ENCODE assay signal across 14 cellular contexts in the genomic region with DNA sequence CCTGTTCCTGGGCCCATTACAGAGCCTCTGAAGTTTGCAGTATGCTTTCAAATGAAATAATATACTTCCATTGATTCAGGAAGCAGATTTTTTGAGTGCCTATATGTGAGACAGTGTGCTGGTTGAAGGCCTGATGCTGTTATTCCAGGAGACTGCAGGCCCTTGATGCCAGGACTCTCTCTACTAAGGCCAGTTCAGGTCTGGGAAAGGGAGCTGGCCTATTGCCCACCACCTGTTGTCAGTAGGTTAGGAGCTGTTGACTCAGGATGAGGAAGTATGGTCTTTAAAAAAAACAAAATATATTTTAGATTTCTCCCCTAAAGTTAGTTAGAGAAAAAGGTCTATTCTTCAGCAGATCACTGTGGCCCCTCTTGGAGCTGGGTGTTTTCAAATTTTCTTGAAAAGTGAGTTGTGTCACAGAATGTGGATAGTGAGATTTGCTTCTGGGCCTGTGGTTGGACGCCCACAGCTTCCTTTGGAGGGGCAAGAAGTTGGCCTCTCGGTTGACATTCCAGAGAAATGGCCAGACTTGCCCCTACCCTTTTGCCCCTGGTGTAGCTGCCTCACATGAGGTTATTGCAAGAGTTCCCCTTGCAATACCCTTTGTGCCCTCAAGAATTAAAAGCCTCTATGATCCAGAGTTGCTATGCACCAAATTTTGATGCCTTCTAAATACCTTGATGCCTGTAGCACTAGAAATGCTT. TPM values are rescaled to one million over a fixed set of nuclear protein-coding genes. Genes with fewer than 3 reads are reported as not detected.
DNase-seq lines count a peak whose midpoint lies in the region; ATAC-seq, FAIRE-seq and TF ChIP-seq lines count a peak whose summit lies in the region.
"Had no signal": no experiment of that assay in that cellular context is flagged by ENCODE, and none has a peak within 500 bp of the region (broad histone marks: within the 10 kb centered on the region; RNA-seq: fewer than 3 reads in every experiment).

No MANE protein-coding gene starts in this region.

- no peaks in the 10 kb centered on the region for H3K9me3 Mint-ChIP-seq in activated naive CD4-positive, alpha-beta T cell treated with anti-CD3 and anti-CD28 coated beads, Interleukin-2, amount 50 U/mL, for 24 hours
- H3K9me3 Mint-ChIP-seq: nephron had no signal

- 96% methylated on average over 2 of the region's 2 CpGs for WGBS in HepG2 (ENCODE audit: low lambda C conversion rate)
- WGBS in suprapubic skin, result 52% methylated on average over 2 of the region's 2 CpGs

- peaks cover 2% of the 10 kb centered on the region for H3K36me3 Mint-ChIP-seq in activated naive CD4-positive, alpha-beta T cell treated with anti-CD3 and anti-CD28 coated beads, Interleukin-2, amount 50 U/mL, for 24 hours

- H4K20me1 ChIP-seq in HepG2 (ENCODE audit: insufficient read depth, low read length), result peaks cover 24% of the 10 kb centered on the region

- POLR2A ChIA-PET in HepG2 (lab: Yijun Ruan, JAX), result interaction anchor here (0.7 to 3.1 kb wide), 7 partner anchors 9 to 148 kb away, joined by 3 to 24 read pairs (median 4); a partner anchor contains a TSS

- ATAC-seq in HepG2, result no peak

- H3K4me3 Mint-ChIP-seq in activated naive CD4-positive, alpha-beta T cell treated with anti-CD3 and anti-CD28 coated beads, Interleukin-2, amount 50 U/mL, for 24 hours, result no peak overlapping the region
- H3K4me3 Mint-ChIP-seq: nephron had no signal

- CTCF ChIA-PET in HepG2 (lab: Yijun Ruan, JAX; ENCODE audit: low intra/inter-chr PET ratio, low total read pairs), result interaction anchor here (1.0 kb wide), 1 partner anchor 134 kb away, joined by 3 read pairs; no protein-coding TSS in a partner anchor

- no peak for TF ChIP-seq RAD21 in HepG2 (CRISPR knock-in tag; IDR thresholded peaks at IDR 0.05)

- H3K27me3 ChIP-seq in HepG2 (ENCODE audit: control insufficient read depth in 1 of 2, insufficient read depth in 2 of 2, low read length in 2 of 2) (no peaks in the 10 kb centered on the region), suprapubic skin (no peaks in the 10 kb centered on the region), breast epithelium (no peaks in the 10 kb centered on the region)

- DNase-seq in activated naive CD4-positive, alpha-beta T cell treated with anti-CD3 and anti-CD28 coated beads, Interleukin-2, amount 50 U/mL, for 16 hours, result no peak
- DNase-seq in SK-MEL-5 (ENCODE audit: low read depth, low spot score) (peak; percentile 3), HepG2 (ENCODE audit: low spot score) (no peak), suprapubic skin (ENCODE audit: low spot score in 2 of 2) (peak in 1 of 2 donors; percentile 67), breast epithelium (ENCODE audit: low spot score in 2 of 2) (no peak), NK-92 (lab: John Stamatoyannopoulos, UW; ENCODE audit: unreplicated experiment) (no peak), SKM-1 treated with dmso at 0.1 percent for 144 hours (lab: John Stamatoyannopoulos, UW; ENCODE audit: unreplicated experiment) (no peak)
- DNase-seq: SHP77 treated with DMSO at 0.1 percent for 48 hours; stimulated activated CD4-positive, alpha-beta T cell treated with anti-CD3 and anti-CD28 coated beads, Interleukin-4, amount 100 ng/mL, for 24 hours; trophoblast cell had no signal

- peaks cover 35% of the 10 kb centered on the region for H3K4me1 Mint-ChIP-seq in activated naive CD4-positive, alpha-beta T cell treated with anti-CD3 and anti-CD28 coated beads, Interleukin-2, amount 50 U/mL, for 24 hours

- no peaks in the 10 kb centered on the region for H3K27me3 Mint-ChIP-seq in activated naive CD4-positive, alpha-beta T cell treated with anti-CD3 and anti-CD28 coated beads, Interleukin-2, amount 50 U/mL, for 24 hours

- no peak overlapping the region for H3K4me2 ChIP-seq in HepG2 (ENCODE audit: low read depth, low read length)

- H3K36me3 ChIP-seq in HepG2 (replicated peaks in 1 of 2; ENCODE audit: control insufficient read depth in 1 of 2, insufficient read depth in 2 of 2, low read length in 2 of 2), result peaks cover 38 to 74% of the 10 kb centered on the region in 2 experiments
- peaks cover 45% of the 10 kb centered on the region for H3K36me3 ChIP-seq in suprapubic skin
- H3K36me3 ChIP-seq in breast epithelium, result no peaks in the 10 kb centered on the region

- H3K4me3 ChIP-seq in HepG2 (replicated peaks in 1 of 3; ENCODE audit: insufficient read depth in 1 of 3, low read depth in 2 of 3, low read length in 3 of 3), result no peak overlapping the region
- no peak overlapping the region for H3K4me3 ChIP-seq in suprapubic skin
- no peak overlapping the region for H3K4me3 ChIP-seq in breast epithelium

- no peak for TF ChIP-seq EP300 in HepG2 (IDR thresholded peaks at IDR 0.05; ENCODE audit: low read depth in 2 of 2, low read length in 2 of 2)
- TF ChIP-seq EP300 in HepG2 (CRISPR knock-in tag; IDR thresholded peaks at IDR 0.05; ENCODE audit: borderline replicate concordance), result no peak
- TF ChIP-seq EP300 in suprapubic skin (IDR thresholded peaks at IDR 0.05), result no peak

- H3K9me3 ChIP-seq in HepG2 (ENCODE audit: low read length), result no peaks in the 10 kb centered on the region
- no peaks in the 10 kb centered on the region for H3K9me3 ChIP-seq in suprapubic skin
- H3K9me3 ChIP-seq in breast epithelium, result no peaks in the 10 kb centered on the region

- no peaks in the 10 kb centered on the region for H3K79me2 ChIP-seq in HepG2 (ENCODE audit: insufficient read depth, low read length)

- H3K4me1 ChIP-seq in HepG2 (ENCODE audit: insufficient read depth, low read length) (peaks cover 23% of the 10 kb centered on the region), suprapubic skin (peaks cover 23% of the 10 kb centered on the region), breast epithelium (no peaks in the 10 kb centered on the region)

- BruUV-seq in HepG2 (replicated peaks; lab: Mats Ljungman, UMichigan), result no TSS peak

- H2AFZ ChIP-seq in HepG2 (ENCODE audit: low read length), result no peak overlapping the region

- TF ChIP-seq POLR2A in HepG2 (IDR thresholded peaks at IDR 0.05; ENCODE audit: insufficient read depth in 1 of 2, low read depth in 2 of 2, low read length in 2 of 2) (no peak), suprapubic skin (IDR thresholded peaks at IDR 0.05) (no peak), breast epithelium (IDR thresholded peaks at IDR 0.05) (no peak)

- H3K27ac Mint-ChIP-seq in activated naive CD4-positive, alpha-beta T cell treated with anti-CD3 and anti-CD28 coated beads, Interleukin-2, amount 50 U/mL, for 24 hours, result peak overlapping the region; percentile 77
- H3K27ac Mint-ChIP-seq: nephron had no signal

- intact Hi-C loops in HepG2 (cut with micrococcal nuclease; ENCODE audit: unreplicated experiment), result loop anchor here (2.0 to 5.0 kb wide), 2 partner anchors 36 to 235 kb away; no protein-coding TSS in a partner anchor
- intact Hi-C loops in breast epithelium (cut with DNase I; ENCODE audit: low total_unique reads), result no loop called here

- in situ Hi-C loops in SK-MEL-5 (cut with HindIII; ENCODE audit: low pct_unique_long_range_greater_than_20kb, low sequenced_read_pairs), result no loop called here
- in situ Hi-C loops in HepG2 (cut with HindIII; ENCODE audit: extremely low pct_ligation_motif_present, low pct_unique_long_range_greater_than_20kb), result no loop called here

- TF ChIP-seq CTCF in HepG2 (CRISPR knock-in tag; IDR thresholded peaks at IDR 0.05) (no peak), suprapubic skin (IDR thresholded peaks at IDR 0.05) (no peak), breast epithelium (IDR thresholded peaks at IDR 0.05) (no peak)

- H3K27ac ChIP-seq in HepG2 (ENCODE audit: extremely low read length, insufficient read depth, low read length), result no peak overlapping the region
- H3K27ac ChIP-seq in suprapubic skin, result peak overlapping the region; percentile 8
- H3K27ac ChIP-seq in breast epithelium, result peak overlapping the region in 1 of 2 donors; percentile 25

- no peak for FAIRE-seq in HepG2 (lab: Jason Lieb, UNC)
- FAIRE-seq: colon had no signal

- H3K9ac ChIP-seq in HepG2 (ENCODE audit: insufficient read depth, low read depth, low read length), result no peak overlapping the region

RNA-seq across cellular contexts. Expression of a gene that starts 7.9 kb away (rescaled TPM):
- total RNA-seq in SK-MEL-5 (2014; rRNA removed; shearing (Covaris generic)), result 0.11 TPM in 1 of 2 replicates, not detected in the other
- 0.87 TPM in 1 of 2 replicates, not detected in the other for polyA plus RNA-seq in SK-MEL-5 (2015; cell fraction: cytosol; rRNA removed)
- 0.33 TPM in 1 of 2 replicates, not detected in the other for polyA plus RNA-seq in SK-MEL-5 (2015; cell fraction: nucleus; rRNA removed)
- total RNA-seq in HepG2 (2016; rRNA removed; fragmentation: Illumina TruSeq; extraction: Trizol) (17.1 and 21.1 TPM in 2 replicates), suprapubic skin (100 to 1,000 TPM in 2 of 4 donors, 10 to 100 TPM in 2; 77.0 to 133 (median 99.7) TPM), breast epithelium (10 to 100 TPM in 2 of 3 donors, under 1 TPM in 1; 0.80 to 58.0 (median 26.5) TPM)
- 6.8 and 7.6 TPM in 2 replicates for total RNA-seq in HepG2 (2016; cell fraction: cytosol; rRNA removed; fragmentation: Illumina TruSeq; extraction: Trizol; ENCODE audit: low read depth)
- 14.0 and 20.2 TPM in 2 replicates for total RNA-seq in HepG2 (2016; cell fraction: insoluble cytoplasmic fraction; rRNA removed; fragmentation: Illumina TruSeq; extraction: Trizol)
- 8.4 and 9.8 TPM in 2 replicates for total RNA-seq in HepG2 (2016; cell fraction: membrane; rRNA removed; fragmentation: Illumina TruSeq; extraction: Trizol)
- 30.8 and 33.0 TPM in 2 replicates for total RNA-seq in HepG2 (2016; cell fraction: nucleus; rRNA removed; fragmentation: Illumina TruSeq; extraction: Trizol)
- 32.4 and 36.3 TPM in 2 replicates for polyA plus RNA-seq in HepG2 (2011; rRNA removed)
- 15.3 and 21.4 TPM in 2 replicates for polyA plus RNA-seq in HepG2 (2011; cell fraction: cytosol; rRNA removed)
- polyA plus RNA-seq in HepG2 (2011; cell fraction: nucleus; rRNA removed), result 149 and 178 TPM in 2 replicates
- polyA plus RNA-seq in HepG2 (2012), result 22.9 and 25.0 TPM in 2 replicates
- polyA plus RNA-seq in HepG2 (2016; cell fraction: cytosol; fragmentation: Illumina TruSeq; extraction: Trizol; ENCODE audit: low read depth), result 1.9 and 2.0 TPM in 2 replicates
- polyA plus RNA-seq in HepG2 (2016; cell fraction: insoluble cytoplasmic fraction; fragmentation: Illumina TruSeq; extraction: Trizol; ENCODE audit: low read depth), result 20.9 and 25.3 TPM in 2 replicates
- polyA plus RNA-seq in HepG2 (2016; cell fraction: membrane; fragmentation: Illumina TruSeq; extraction: Trizol; ENCODE audit: low read depth), result 6.3 and 6.7 TPM in 2 replicates
- 75.9 and 77.2 TPM in 2 replicates for polyA plus RNA-seq in HepG2 (2016; cell fraction: nucleus; fragmentation: Illumina TruSeq; extraction: Trizol; ENCODE audit: insufficient read depth, low read depth)
- polyA minus RNA-seq in HepG2 (2011; rRNA and poly(A)+ RNA removed; ENCODE audit: low replicate concordance), result 91.8 and 102 TPM in 2 replicates
- polyA minus RNA-seq in HepG2 (2011; cell fraction: cytosol; rRNA and poly(A)+ RNA removed), result 22.4 and 22.8 TPM in 2 replicates
- 79.8 and 79.9 TPM in 2 replicates for polyA minus RNA-seq in HepG2 (2011; cell fraction: nucleus; rRNA and poly(A)+ RNA removed)
- total RNA-seq: H4 had no signal

RNA-seq across cellular contexts. Expression of a gene that starts 17.2 kb away (rescaled TPM):
- total RNA-seq in SK-MEL-5 (2014; rRNA removed; shearing (Covaris generic)), result 13.5 and 15.0 TPM in 2 replicates
- polyA plus RNA-seq in SK-MEL-5 (2015; cell fraction: cytosol; rRNA removed), result 19.2 and 20.3 TPM in 2 replicates
- 10.9 and 19.9 TPM in 2 replicates for polyA plus RNA-seq in SK-MEL-5 (2015; cell fraction: nucleus; rRNA removed)
- total RNA-seq in HepG2 (2016; rRNA removed; fragmentation: Illumina TruSeq; extraction: Trizol), result 9.9 and 14.4 TPM in 2 replicates
- total RNA-seq in HepG2 (2016; cell fraction: cytosol; rRNA removed; fragmentation: Illumina TruSeq; extraction: Trizol; ENCODE audit: low read depth), result 1.6 and 1.9 TPM in 2 replicates
- 8.0 and 15.5 TPM in 2 replicates for total RNA-seq in HepG2 (2016; cell fraction: insoluble cytoplasmic fraction; rRNA removed; fragmentation: Illumina TruSeq; extraction: Trizol)
- total RNA-seq in HepG2 (2016; cell fraction: membrane; rRNA removed; fragmentation: Illumina TruSeq; extraction: Trizol), result 4.8 and 5.1 TPM in 2 replicates
- 16.6 and 20.9 TPM in 2 replicates for total RNA-seq in HepG2 (2016; cell fraction: nucleus; rRNA removed; fragmentation: Illumina TruSeq; extraction: Trizol)
- polyA plus RNA-seq in HepG2 (2011; rRNA removed), result 23.7 and 30.2 TPM in 2 replicates
- 18.0 and 24.3 TPM in 2 replicates for polyA plus RNA-seq in HepG2 (2011; cell fraction: cytosol; rRNA removed)
- polyA plus RNA-seq in HepG2 (2011; cell fraction: nucleus; rRNA removed), result 25.8 and 28.3 TPM in 2 replicates
- 14.5 and 15.3 TPM in 2 replicates for polyA plus RNA-seq in HepG2 (2012)
- polyA plus RNA-seq in HepG2 (2016; cell fraction: cytosol; fragmentation: Illumina TruSeq; extraction: Trizol; ENCODE audit: low read depth), result 1.2 and 1.8 TPM in 2 replicates
- polyA plus RNA-seq in HepG2 (2016; cell fraction: insoluble cytoplasmic fraction; fragmentation: Illumina TruSeq; extraction: Trizol; ENCODE audit: low read depth), result 8.4 and 8.8 TPM in 2 replicates
- polyA plus RNA-seq in HepG2 (2016; cell fraction: membrane; fragmentation: Illumina TruSeq; extraction: Trizol; ENCODE audit: low read depth), result 2.6 and 3.5 TPM in 2 replicates
- polyA plus RNA-seq in HepG2 (2016; cell fraction: nucleus; fragmentation: Illumina TruSeq; extraction: Trizol; ENCODE audit: insufficient read depth, low read depth), result 29.5 and 29.9 TPM in 2 replicates
- polyA minus RNA-seq in HepG2 (2011; rRNA and poly(A)+ RNA removed; ENCODE audit: low replicate concordance), result 18.7 and 48.3 TPM in 2 replicates
- 13.9 and 15.8 TPM in 2 replicates for polyA minus RNA-seq in HepG2 (2011; cell fraction: cytosol; rRNA and poly(A)+ RNA removed)
- 5.9 and 8.5 TPM in 2 replicates for polyA minus RNA-seq in HepG2 (2011; cell fraction: nucleus; rRNA and poly(A)+ RNA removed)
- total RNA-seq in suprapubic skin, result 10 to 100 TPM; 11.2 to 26.6 (median 23.6) TPM
- 10 to 100 TPM; 15.4 to 34.7 (median 19.8) TPM for total RNA-seq in breast epithelium

RNA-seq across cellular contexts. Expression of a gene that starts 36.3 kb away (rescaled TPM):
- total RNA-seq in SK-MEL-5 (2014; rRNA removed; shearing (Covaris generic)), result 21.3 and 22.2 TPM in 2 replicates
- 17.1 and 26.5 TPM in 2 replicates for polyA plus RNA-seq in SK-MEL-5 (2015; cell fraction: cytosol; rRNA removed)
- polyA plus RNA-seq in SK-MEL-5 (2015; cell fraction: nucleus; rRNA removed), result 91.9 and 106 TPM in 2 replicates
- total RNA-seq in HepG2 (2016; rRNA removed; fragmentation: Illumina TruSeq; extraction: Trizol), result 25.4 and 35.8 TPM in 2 replicates
- total RNA-seq in HepG2 (2016; cell fraction: cytosol; rRNA removed; fragmentation: Illumina TruSeq; extraction: Trizol; ENCODE audit: low read depth), result 116 and 121 TPM in 2 replicates
- total RNA-seq in HepG2 (2016; cell fraction: insoluble cytoplasmic fraction; rRNA removed; fragmentation: Illumina TruSeq; extraction: Trizol), result 25.1 and 35.3 TPM in 2 replicates
- total RNA-seq in HepG2 (2016; cell fraction: membrane; rRNA removed; fragmentation: Illumina TruSeq; extraction: Trizol), result 38.4 and 41.5 TPM in 2 replicates
- 53.5 and 62.4 TPM in 2 replicates for total RNA-seq in HepG2 (2016; cell fraction: nucleus; rRNA removed; fragmentation: Illumina TruSeq; extraction: Trizol)
- polyA plus RNA-seq in HepG2 (2011; rRNA removed), result 67.4 and 70.8 TPM in 2 replicates
- 38.1 and 42.5 TPM in 2 replicates for polyA plus RNA-seq in HepG2 (2011; cell fraction: cytosol; rRNA removed)
- 195 and 234 TPM in 2 replicates for polyA plus RNA-seq in HepG2 (2011; cell fraction: nucleus; rRNA removed)
- polyA plus RNA-seq in HepG2 (2012), result 29.8 and 35.6 TPM in 2 replicates
- 4.5 and 5.9 TPM in 2 replicates for polyA plus RNA-seq in HepG2 (2016; cell fraction: cytosol; fragmentation: Illumina TruSeq; extraction: Trizol; ENCODE audit: low read depth)
- polyA plus RNA-seq in HepG2 (2016; cell fraction: insoluble cytoplasmic fraction; fragmentation: Illumina TruSeq; extraction: Trizol; ENCODE audit: low read depth), result 17.5 and 18.7 TPM in 2 replicates
- 8.7 and 9.5 TPM in 2 replicates for polyA plus RNA-seq in HepG2 (2016; cell fraction: membrane; fragmentation: Illumina TruSeq; extraction: Trizol; ENCODE audit: low read depth)
- polyA plus RNA-seq in HepG2 (2016; cell fraction: nucleus; fragmentation: Illumina TruSeq; extraction: Trizol; ENCODE audit: insufficient read depth, low read depth), result 86.8 and 104 TPM in 2 replicates
- 346 and 374 TPM in 2 replicates for polyA minus RNA-seq in HepG2 (2011; rRNA and poly(A)+ RNA removed; ENCODE audit: low replicate concordance)
- polyA minus RNA-seq in HepG2 (2011; cell fraction: cytosol; rRNA and poly(A)+ RNA removed), result 39.3 and 39.6 TPM in 2 replicates
- polyA minus RNA-seq in HepG2 (2011; cell fraction: nucleus; rRNA and poly(A)+ RNA removed), result 114 and 135 TPM in 2 replicates
- total RNA-seq in suprapubic skin, result 100 to 1,000 TPM in 1 of 4 donors, 10 to 100 TPM in 3; 31.5 to 167 (median 49.0) TPM
- total RNA-seq in breast epithelium, result 100 to 1,000 TPM in 1 of 3 donors, 10 to 100 TPM in 2; 43.2 to 284 (median 65.2) TPM
